Comparison of ENCODE assay signal across 11 cellular contexts in the genomic region with DNA sequence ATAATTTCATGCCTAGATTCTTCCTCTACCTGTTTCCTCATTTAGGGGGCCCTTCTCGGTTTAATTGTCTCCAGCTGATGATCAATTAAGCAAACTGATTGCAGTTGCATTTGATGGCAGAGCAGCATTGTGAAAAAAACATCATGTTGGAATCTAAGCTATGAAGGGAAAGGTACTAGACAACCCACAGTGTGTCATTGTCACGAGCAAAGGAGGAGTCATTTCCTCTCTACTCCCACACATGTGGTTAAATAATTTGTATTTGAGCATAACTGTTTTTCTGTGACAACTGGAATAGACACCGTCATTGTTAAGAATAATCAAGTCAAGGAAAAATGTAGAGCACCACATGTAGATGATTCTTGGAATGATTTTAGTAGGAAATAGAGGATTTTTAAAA.
A peak's percentile ranks its signal among the peaks of the same experiment; 100 is the strongest.
DNase-seq lines count a peak whose midpoint lies in the region.
"Had no signal": no experiment of that assay in that cellular context is flagged by ENCODE, and none has a peak within 500 bp of the region (broad histone marks: within the 10 kb centered on the region; RNA-seq: fewer than 3 reads in every experiment).

No MANE protein-coding gene starts in this region.

- no peaks in the 10 kb centered on the region for H3K9me3 Mint-ChIP-seq in stimulated activated naive CD8-positive, alpha-beta T cell treated with anti-CD3 and anti-CD28 coated beads, Interleukin-15, Interleukin-2, amounts not matched to agents 100 ng/mL and 50 ng/mL, for 24 hours

- H3K4me1 Mint-ChIP-seq in stimulated activated naive CD8-positive, alpha-beta T cell treated with anti-CD3 and anti-CD28 coated beads, Interleukin-15, Interleukin-2, amounts not matched to agents 100 ng/mL and 50 ng/mL, for 24 hours (ENCODE audit: low read depth) = peaks cover 55% of the 10 kb centered on the region

- DNase-seq in activated naive CD4-positive, alpha-beta T cell treated with anti-CD3 and anti-CD28 coated beads, Interleukin-2, amount 50 U/mL, for 16 hours = peak; percentile 19
- DNase-seq in activated naive CD4-positive, alpha-beta T cell treated with Interleukin-2 at 50 U/mL for 16 hours = no peak
- peak; percentile 82 for DNase-seq in HT1080 (ENCODE audit: low read depth)
- DNase-seq in central memory CD4-positive, alpha-beta T cell = peak; percentile 33
- no peak for DNase-seq in NCI-H774 (lab: John Stamatoyannopoulos, UW)
- DNase-seq in Karpas-422 = no peak
- DNase-seq in NCI-H69 (lab: John Stamatoyannopoulos, UW) = no peak
- DNase-seq: Caco-2; effector memory CD4-positive, alpha-beta T cell had no signal

- H3K4me3 ChIP-seq in Karpas-422 (ENCODE audit: low read length) = no peak overlapping the region

- H3K4me3 Mint-ChIP-seq in stimulated activated naive CD8-positive, alpha-beta T cell treated with anti-CD3 and anti-CD28 coated beads, Interleukin-15, Interleukin-2, amounts not matched to agents 100 ng/mL and 50 ng/mL, for 24 hours = no peak overlapping the region

- no peak overlapping the region for H3K9ac ChIP-seq in Karpas-422 (ENCODE audit: low read length)

- H3K27me3 Mint-ChIP-seq in stimulated activated naive CD8-positive, alpha-beta T cell treated with anti-CD3 and anti-CD28 coated beads, Interleukin-15, Interleukin-2, amounts not matched to agents 100 ng/mL and 50 ng/mL, for 24 hours = no peaks in the 10 kb centered on the region

- no peaks in the 10 kb centered on the region for H3K36me3 Mint-ChIP-seq in stimulated activated naive CD8-positive, alpha-beta T cell treated with anti-CD3 and anti-CD28 coated beads, Interleukin-15, Interleukin-2, amounts not matched to agents 100 ng/mL and 50 ng/mL, for 24 hours (ENCODE audit: low read depth)

- no peaks in the 10 kb centered on the region for H3K9me3 ChIP-seq in Karpas-422 (ENCODE audit: low read length)
- H3K9me3 ChIP-seq: Caco-2 had no signal

- no peaks in the 10 kb centered on the region for H3K79me2 ChIP-seq in Karpas-422 (ENCODE audit: low read length)

- no peaks in the 10 kb centered on the region for H3K9me2 ChIP-seq in Karpas-422 (replicated peaks; ENCODE audit: insufficient read depth, low read length)

- peak overlapping the region; percentile 85 for H3K27ac Mint-ChIP-seq in stimulated activated naive CD8-positive, alpha-beta T cell treated with anti-CD3 and anti-CD28 coated beads, Interleukin-15, Interleukin-2, amounts not matched to agents 100 ng/mL and 50 ng/mL, for 24 hours

- H4K20me1 ChIP-seq in Karpas-422 (ENCODE audit: insufficient read depth, low read depth, low read length) = no peaks in the 10 kb centered on the region

- H3K27me3 ChIP-seq in Karpas-422 (ENCODE audit: low read length) = no peaks in the 10 kb centered on the region

- H3K4me1 ChIP-seq in Karpas-422 (ENCODE audit: low read length) = no peaks in the 10 kb centered on the region
- H3K4me1 ChIP-seq: Caco-2 had no signal

- H3K4me2 ChIP-seq in Karpas-422 (ENCODE audit: low read depth, low read length, poor library complexity, severe bottlenecking) = no peak overlapping the region

- no peak overlapping the region for H2AFZ ChIP-seq in Karpas-422 (ENCODE audit: low read length)

- H3K36me3 ChIP-seq in Karpas-422 (ENCODE audit: insufficient read depth, low read length) = no peaks in the 10 kb centered on the region

- H3K27ac ChIP-seq in Karpas-422 (ENCODE audit: low read length) = no peak overlapping the region
- H3K27ac ChIP-seq: HL-60 had no signal

Comparison
In these comparisons a context has a peak if more than half of its experiments do, and no peak if none do; other contexts are left out.
1. DNase-seq: peak in activated naive CD4-positive, alpha-beta T cell treated with anti-CD3 and anti-CD28 coated beads, Interleukin-2, amount 50 U/mL, for 16 hours (single experiment), HT1080 (single experiment) and central memory CD4-positive, alpha-beta T cell (single experiment); none in activated naive CD4-positive, alpha-beta T cell treated with Interleukin-2 at 50 U/mL for 16 hours (single experiment), NCI-H774 (single experiment), Karpas-422 (single experiment) and NCI-H69 (single experiment).